ENCODE assay signal across 1 cellular context in the genomic region with DNA sequence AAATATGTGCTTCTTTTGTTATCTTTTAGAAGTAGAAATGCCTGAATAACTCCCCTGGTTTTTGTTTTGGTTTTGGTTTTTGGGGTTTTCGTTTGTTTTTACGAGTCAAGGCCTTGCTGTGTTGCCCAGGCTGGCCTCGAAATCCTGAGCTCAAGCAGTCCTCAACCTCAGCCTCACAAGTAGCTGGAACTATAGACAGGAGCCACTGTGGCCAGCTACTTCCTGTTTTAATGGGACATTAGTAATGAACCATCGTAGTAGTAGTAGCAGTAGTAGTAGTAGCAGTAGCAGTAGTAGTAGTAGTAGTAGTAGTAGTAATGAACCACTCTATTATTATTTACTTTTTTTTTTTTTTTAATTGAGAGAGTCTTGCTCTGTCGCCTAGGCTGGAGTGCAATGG.
TF ChIP-seq lines count a peak whose summit lies in the region.

No MANE protein-coding gene starts in this region.

TF ChIP-seq in GM23338, 12 proteins besides CTCF, POLR2A, EP300 and RAD21 (continued from another document):
- TF ChIP-seq, protein P1, sequence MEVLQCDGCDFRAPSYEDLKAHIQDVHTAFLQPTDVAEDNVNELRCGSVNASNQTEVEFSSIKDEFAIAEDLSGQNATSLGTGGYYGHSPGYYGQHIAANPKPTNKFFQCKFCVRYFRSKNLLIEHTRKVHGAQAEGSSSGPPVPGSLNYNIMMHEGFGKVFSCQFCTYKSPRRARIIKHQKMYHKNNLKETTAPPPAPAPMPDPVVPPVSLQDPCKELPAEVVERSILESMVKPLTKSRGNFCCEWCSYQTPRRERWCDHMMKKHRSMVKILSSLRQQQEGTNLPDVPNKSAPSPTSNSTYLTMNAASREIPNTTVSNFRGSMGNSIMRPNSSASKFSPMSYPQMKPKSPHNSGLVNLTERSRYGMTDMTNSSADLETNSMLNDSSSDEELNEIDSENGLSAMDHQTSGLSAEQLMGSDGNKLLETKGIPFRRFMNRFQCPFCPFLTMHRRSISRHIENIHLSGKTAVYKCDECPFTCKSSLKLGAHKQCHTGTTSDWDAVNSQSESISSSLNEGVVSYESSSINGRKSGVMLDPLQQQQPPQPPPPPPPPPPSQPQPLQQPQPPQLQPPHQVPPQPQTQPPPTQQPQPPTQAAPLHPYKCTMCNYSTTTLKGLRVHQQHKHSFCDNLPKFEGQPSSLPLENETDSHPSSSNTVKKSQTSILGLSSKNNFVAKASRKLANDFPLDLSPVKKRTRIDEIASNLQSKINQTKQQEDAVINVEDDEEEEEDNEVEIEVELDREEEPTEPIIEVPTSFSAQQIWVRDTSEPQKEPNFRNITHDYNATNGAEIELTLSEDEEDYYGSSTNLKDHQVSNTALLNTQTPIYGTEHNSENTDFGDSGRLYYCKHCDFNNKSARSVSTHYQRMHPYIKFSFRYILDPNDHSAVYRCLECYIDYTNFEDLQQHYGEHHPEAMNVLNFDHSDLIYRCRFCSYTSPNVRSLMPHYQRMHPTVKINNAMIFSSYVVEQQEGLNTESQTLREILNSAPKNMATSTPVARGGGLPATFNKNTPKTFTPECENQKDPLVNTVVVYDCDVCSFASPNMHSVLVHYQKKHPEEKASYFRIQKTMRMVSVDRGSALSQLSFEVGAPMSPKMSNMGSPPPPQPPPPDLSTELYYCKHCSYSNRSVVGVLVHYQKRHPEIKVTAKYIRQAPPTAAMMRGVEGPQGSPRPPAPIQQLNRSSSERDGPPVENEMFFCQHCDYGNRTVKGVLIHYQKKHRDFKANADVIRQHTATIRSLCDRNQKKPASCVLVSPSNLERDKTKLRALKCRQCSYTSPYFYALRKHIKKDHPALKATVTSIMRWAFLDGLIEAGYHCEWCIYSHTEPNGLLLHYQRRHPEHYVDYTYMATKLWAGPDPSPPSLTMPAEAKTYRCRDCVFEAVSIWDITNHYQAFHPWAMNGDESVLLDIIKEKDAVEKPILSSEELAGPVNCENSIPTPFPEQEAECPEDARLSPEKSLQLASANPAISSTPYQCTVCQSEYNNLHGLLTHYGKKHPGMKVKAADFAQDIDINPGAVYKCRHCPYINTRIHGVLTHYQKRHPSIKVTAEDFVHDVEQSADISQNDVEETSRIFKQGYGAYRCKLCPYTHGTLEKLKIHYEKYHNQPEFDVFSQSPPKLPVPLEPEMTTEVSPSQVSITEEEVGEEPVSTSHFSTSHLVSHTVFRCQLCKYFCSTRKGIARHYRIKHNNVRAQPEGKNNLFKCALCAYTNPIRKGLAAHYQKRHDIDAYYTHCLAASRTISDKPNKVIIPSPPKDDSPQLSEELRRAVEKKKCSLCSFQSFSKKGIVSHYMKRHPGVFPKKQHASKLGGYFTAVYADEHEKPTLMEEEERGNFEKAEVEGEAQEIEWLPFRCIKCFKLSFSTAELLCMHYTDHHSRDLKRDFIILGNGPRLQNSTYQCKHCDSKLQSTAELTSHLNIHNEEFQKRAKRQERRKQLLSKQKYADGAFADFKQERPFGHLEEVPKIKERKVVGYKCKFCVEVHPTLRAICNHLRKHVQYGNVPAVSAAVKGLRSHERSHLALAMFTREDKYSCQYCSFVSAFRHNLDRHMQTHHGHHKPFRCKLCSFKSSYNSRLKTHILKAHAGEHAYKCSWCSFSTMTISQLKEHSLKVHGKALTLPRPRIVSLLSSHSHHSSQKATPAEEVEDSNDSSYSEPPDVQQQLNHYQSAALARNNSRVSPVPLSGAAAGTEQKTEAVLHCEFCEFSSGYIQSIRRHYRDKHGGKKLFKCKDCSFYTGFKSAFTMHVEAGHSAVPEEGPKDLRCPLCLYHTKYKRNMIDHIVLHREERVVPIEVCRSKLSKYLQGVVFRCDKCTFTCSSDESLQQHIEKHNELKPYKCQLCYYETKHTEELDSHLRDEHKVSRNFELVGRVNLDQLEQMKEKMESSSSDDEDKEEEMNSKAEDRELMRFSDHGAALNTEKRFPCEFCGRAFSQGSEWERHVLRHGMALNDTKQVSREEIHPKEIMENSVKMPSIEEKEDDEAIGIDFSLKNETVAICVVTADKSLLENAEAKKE (CRISPR knock-in tag; IDR thresholded peaks at IDR 0.05) = no peak
- TF ChIP-seq REST (IDR thresholded peaks at IDR 0.05; ENCODE audit: unreplicated experiment) (no peak), STAT1 (IDR thresholded peaks at IDR 0.05; ENCODE audit: unreplicated experiment) (no peak), EZH2 (IDR thresholded peaks at IDR 0.05; ENCODE audit: low read depth, unreplicated experiment) (no peak), CREB1 (CRISPR knock-in tag; IDR thresholded peaks at IDR 0.05; ENCODE audit: low read depth) (no peak), NANOG (IDR thresholded peaks at IDR 0.05; ENCODE audit: borderline replicate concordance) (no peak), JUNB (IDR thresholded peaks at IDR 0.05; ENCODE audit: unreplicated experiment) (no peak), EZH2phosphoT487 (IDR thresholded peaks at IDR 0.05; ENCODE audit: unreplicated experiment) (no peak), ZNF331 (CRISPR knock-in tag; IDR thresholded peaks at IDR 0.05; ENCODE audit: low read depth) (no peak)
TF ChIP-seq in GM23338: peak in this region for 0.
